1 cellular context compared by ENCODE assay signal in the genomic region with DNA sequence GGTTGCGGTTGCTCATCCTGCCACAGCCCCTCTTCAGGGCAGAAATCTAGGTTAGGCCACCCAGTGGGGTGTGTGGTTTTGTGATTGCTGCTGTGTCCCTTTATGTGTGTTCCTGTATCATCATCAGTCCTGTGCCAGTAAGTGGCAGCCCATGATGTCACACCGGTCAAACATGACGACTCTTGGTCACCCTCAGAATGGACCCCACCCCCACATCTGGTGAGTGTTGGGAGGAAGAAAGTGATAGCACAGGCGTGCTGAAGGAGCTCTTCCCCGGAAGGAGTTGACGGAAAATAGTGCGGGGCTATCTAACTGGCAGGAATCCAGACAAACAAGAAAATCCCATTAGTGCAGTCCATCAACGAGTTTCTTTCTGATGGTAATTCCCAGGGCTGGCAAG.
A peak's percentile ranks its signal among the peaks of the same experiment; 100 is the strongest.
TF ChIP-seq lines count a peak whose summit lies in the region.

No MANE protein-coding gene starts in this region.

TF ChIP-seq in HepG2, 621 proteins besides CTCF, POLR2A, EP300 and RAD21:
- TF ChIP-seq ZNF557 (CRISPR knock-in tag; IDR thresholded peaks at IDR 0.05), result no peak
- peak; percentile 62 for TF ChIP-seq CREB1 (IDR thresholded peaks at IDR 0.05)
- no peak for TF ChIP-seq CREB1 (CRISPR knock-in tag; IDR thresholded peaks at IDR 0.05)
